17 cellular contexts compared by ENCODE assay signal in the genomic region with DNA sequence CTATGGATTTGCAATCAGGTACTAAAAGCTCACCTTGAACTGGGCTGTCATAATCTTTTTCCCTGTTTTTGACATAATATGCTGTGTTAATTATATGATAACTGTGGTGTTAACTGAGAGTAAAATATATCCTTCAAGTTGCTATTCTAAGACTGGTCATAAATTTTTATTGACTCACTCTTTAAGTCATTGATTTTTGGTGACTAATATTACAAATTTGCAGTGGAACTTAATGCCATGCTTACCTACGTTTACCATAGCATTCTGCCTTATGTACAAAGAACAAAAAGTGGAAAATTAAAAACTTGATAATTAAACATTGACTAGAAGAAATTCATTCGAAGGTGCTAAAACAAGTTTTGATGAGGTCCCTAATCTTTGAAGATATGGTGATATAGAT.
A peak's percentile ranks its signal among the peaks of the same experiment; 100 is the strongest.
DNase-seq lines count a peak whose midpoint lies in the region; ATAC-seq, FAIRE-seq and TF ChIP-seq lines count a peak whose summit lies in the region.
"Had no signal": no experiment of that assay in that cellular context is flagged by ENCODE, and none has a peak within 500 bp of the region (broad histone marks: within the 10 kb centered on the region; RNA-seq: fewer than 3 reads in every experiment).

No MANE protein-coding gene starts in this region.

- POLR2A ChIA-PET in A549 (lab: Yijun Ruan, JAX) = no interaction called here

- H4K20me1 ChIP-seq in hepatocyte (ENCODE audit: insufficient read depth, poor library complexity, severe bottlenecking) = no peaks in the 10 kb centered on the region
- H4K20me1 ChIP-seq: BLaER1 treated with 17β-estradiol and CSF1 and Interleukin-3, amounts not matched to agents 10 nM and 100 nM had no signal

- H3K9me3 ChIP-seq in A549 (0 out of 3 replicates have a peak, but pooled peaks cover 3% of the 10 kb centered on the region), hepatocyte (ENCODE audit: low read depth) (no peaks in the 10 kb centered on the region)
- H3K9me3 ChIP-seq: BLaER1 treated with 17β-estradiol and CSF1 and Interleukin-3, amounts not matched to agents 10 nM and 100 nM; HAP-1 had no signal

- TF ChIP-seq CTCF in A549 (IDR thresholded peaks at IDR 0.05) = no peak
- no peak for TF ChIP-seq CTCF in hepatocyte (IDR thresholded peaks at IDR 0.05; ENCODE audit: poor library complexity)
- no peak for TF ChIP-seq CTCF in dorsolateral prefrontal cortex (IDR thresholded peaks at IDR 0.05 in 54 of 56, conservative IDR thresholded peaks at IDR 0.05 in 2 of 56; ENCODE audit: low read depth in 1 of 56, partially characterized antibody in 56 of 56)

- DNase-seq in A549 (ENCODE audit: low read depth in 1 of 2, low spot score in 1 of 2) (no peak), H54 (ENCODE audit: insufficient read length, low spot score) (no peak), RCC 7860 (ENCODE audit: low spot score) (no peak), hepatocyte (ENCODE audit: low spot score) (no peak), NCI-H774 (lab: John Stamatoyannopoulos, UW) (no peak), dorsolateral prefrontal cortex (no peak)
- DNase-seq: 8988T; ACHN; CD4-positive, CD25-positive, alpha-beta regulatory T cell; DND-41; GF-D8 had no signal

- H3K4me1 ChIP-seq in A549 (peaks cover 31% of the 10 kb centered on the region), hepatocyte (ENCODE audit: insufficient read depth) (no peaks in the 10 kb centered on the region)
- H3K4me1 ChIP-seq: BLaER1 treated with 17β-estradiol and CSF1 and Interleukin-3, amounts not matched to agents 10 nM and 100 nM; HAP-1 had no signal

- H3K36me3 ChIP-seq in hepatocyte (replicated peaks; ENCODE audit: insufficient read depth, low read depth) = no peaks in the 10 kb centered on the region
- H3K36me3 ChIP-seq: BLaER1 treated with 17β-estradiol and CSF1 and Interleukin-3, amounts not matched to agents 10 nM and 100 nM; HAP-1 had no signal

- intact Hi-C loops in dorsolateral prefrontal cortex (cut with DNase I) = no loop called here

- H3K9me2 ChIP-seq in hepatocyte (replicated peaks; ENCODE audit: insufficient read depth) = no peaks in the 10 kb centered on the region

- no peaks in the 10 kb centered on the region for H3K27me3 ChIP-seq in hepatocyte
- H3K27me3 ChIP-seq in dorsolateral prefrontal cortex = no peaks in the 10 kb centered on the region
- H3K27me3 ChIP-seq: BLaER1 treated with 17β-estradiol and CSF1 and Interleukin-3, amounts not matched to agents 10 nM and 100 nM had no signal

- H3K4me3 ChIP-seq in A549 = no peak overlapping the region
- H3K4me3 ChIP-seq in hepatocyte = no peak overlapping the region
- H3K4me3 ChIP-seq in dorsolateral prefrontal cortex = no peak overlapping the region
- H3K4me3 ChIP-seq: BLaER1 treated with 17β-estradiol and CSF1 and Interleukin-3, amounts not matched to agents 10 nM and 100 nM; GM23338; HAP-1 had no signal

- peak overlapping the region in 1 of 2 experiments; percentile 69; a peak in 4 of 6 replicates for H3K27ac ChIP-seq in A549
- H3K27ac ChIP-seq in hepatocyte = peak overlapping the region; percentile 14
- H3K27ac ChIP-seq in dorsolateral prefrontal cortex = no peak overlapping the region
- H3K27ac ChIP-seq: BLaER1 treated with 17β-estradiol and CSF1 and Interleukin-3, amounts not matched to agents 10 nM and 100 nM had no signal

- CTCF ChIA-PET in A549 (lab: Yijun Ruan, JAX) = no interaction called here

- H3K79me2 ChIP-seq in hepatocyte = no peaks in the 10 kb centered on the region

- TF ChIP-seq EP300 in A549 (IDR thresholded peaks at IDR 0.05) = no peak

- ATAC-seq in A549 (no peak), GM18868 (IDR thresholded peaks at IDR 0.05; ENCODE audit: unreplicated experiment) (no peak)
- ATAC-seq: GM23338, HepG2 had no signal

- TF ChIP-seq POLR2A in A549 (IDR thresholded peaks at IDR 0.05; ENCODE audit: low read length) = no peak
- no peak for TF ChIP-seq POLR2A in H54 (IDR thresholded peaks at IDR 0.05; ENCODE audit: low read depth, low read length)

- no peak for TF ChIP-seq RAD21 in A549 (conservative IDR thresholded peaks at IDR 0.05 in 1 of 2, IDR thresholded peaks at IDR 0.05 in 1 of 2)

- 23% methylated on average over 2 of the region's 2 CpGs for WGBS in A549 (ENCODE audit: missing lambda C conversion rate)
- WGBS in hepatocyte (ENCODE audit: low lambda C conversion rate, missing lambda C conversion rate) = 58% methylated on average over 2 of the region's 2 CpGs

- FAIRE-seq in A549 (lab: Jason Lieb, UNC) (no peak), H54 (lab: Jason Lieb, UNC) (peak; percentile 58), RCC 7860 (lab: Jason Lieb, UNC) (peak; percentile 35)
- FAIRE-seq: HepG2, HTR-8/SVneo had no signal

- H3K4me2 ChIP-seq in A549 = 0 out of 3 replicates have a peak overlapping the region, but pooled peaks have one; percentile 8
- no peak overlapping the region for H3K4me2 ChIP-seq in hepatocyte
- H3K4me2 ChIP-seq: BLaER1 treated with 17β-estradiol and CSF1 and Interleukin-3, amounts not matched to agents 10 nM and 100 nM; GM23338 had no signal

- no peak overlapping the region for H2AFZ ChIP-seq in hepatocyte
- H2AFZ ChIP-seq: GM23338 had no signal

TF ChIP-seq in A549, 52 proteins besides CTCF, POLR2A, EP300 and RAD21:
- no peak for TF ChIP-seq ZNF302 (CRISPR knock-in tag; IDR thresholded peaks at IDR 0.05)
- TF ChIP-seq MYC (IDR thresholded peaks at IDR 0.05; ENCODE audit: borderline replicate concordance, low read length) = no peak
- no peak for TF ChIP-seq BHLHE40 (IDR thresholded peaks at IDR 0.05; ENCODE audit: low read depth, low read length)
- no peak for TF ChIP-seq CHD2 (IDR thresholded peaks at IDR 0.05; ENCODE audit: low read length, partially characterized antibody)
- no peak for TF ChIP-seq ESRRA (IDR thresholded peaks at IDR 0.05; ENCODE audit: borderline replicate concordance, low read length)
- no peak for TF ChIP-seq JUNB (IDR thresholded peaks at IDR 0.05)
- TF ChIP-seq NPAS2 (CRISPR knock-in tag; IDR thresholded peaks at IDR 0.05; ENCODE audit: borderline replicate concordance) = no peak
- no peak for TF ChIP-seq HDAC2 (IDR thresholded peaks at IDR 0.05)
- TF ChIP-seq, protein P1, sequence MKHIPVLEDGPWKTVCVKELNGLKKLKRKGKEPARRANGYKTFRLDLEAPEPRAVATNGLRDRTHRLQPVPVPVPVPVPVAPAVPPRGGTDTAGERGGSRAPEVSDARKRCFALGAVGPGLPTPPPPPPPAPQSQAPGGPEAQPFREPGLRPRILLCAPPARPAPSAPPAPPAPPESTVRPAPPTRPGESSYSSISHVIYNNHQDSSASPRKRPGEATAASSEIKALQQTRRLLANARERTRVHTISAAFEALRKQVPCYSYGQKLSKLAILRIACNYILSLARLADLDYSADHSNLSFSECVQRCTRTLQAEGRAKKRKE (CRISPR knock-in tag; IDR thresholded peaks at IDR 0.05; ENCODE audit: low read depth) = no peak
- TF ChIP-seq NFE2L2 (conservative IDR thresholded peaks at IDR 0.05; ENCODE audit: low read length) = no peak
- no peak for TF ChIP-seq HOXA7 (CRISPR knock-in tag; IDR thresholded peaks at IDR 0.05)
- TF ChIP-seq ZFP36 (IDR thresholded peaks at IDR 0.05; ENCODE audit: borderline replicate concordance, partially characterized antibody) = no peak
- TF ChIP-seq, protein P2, sequence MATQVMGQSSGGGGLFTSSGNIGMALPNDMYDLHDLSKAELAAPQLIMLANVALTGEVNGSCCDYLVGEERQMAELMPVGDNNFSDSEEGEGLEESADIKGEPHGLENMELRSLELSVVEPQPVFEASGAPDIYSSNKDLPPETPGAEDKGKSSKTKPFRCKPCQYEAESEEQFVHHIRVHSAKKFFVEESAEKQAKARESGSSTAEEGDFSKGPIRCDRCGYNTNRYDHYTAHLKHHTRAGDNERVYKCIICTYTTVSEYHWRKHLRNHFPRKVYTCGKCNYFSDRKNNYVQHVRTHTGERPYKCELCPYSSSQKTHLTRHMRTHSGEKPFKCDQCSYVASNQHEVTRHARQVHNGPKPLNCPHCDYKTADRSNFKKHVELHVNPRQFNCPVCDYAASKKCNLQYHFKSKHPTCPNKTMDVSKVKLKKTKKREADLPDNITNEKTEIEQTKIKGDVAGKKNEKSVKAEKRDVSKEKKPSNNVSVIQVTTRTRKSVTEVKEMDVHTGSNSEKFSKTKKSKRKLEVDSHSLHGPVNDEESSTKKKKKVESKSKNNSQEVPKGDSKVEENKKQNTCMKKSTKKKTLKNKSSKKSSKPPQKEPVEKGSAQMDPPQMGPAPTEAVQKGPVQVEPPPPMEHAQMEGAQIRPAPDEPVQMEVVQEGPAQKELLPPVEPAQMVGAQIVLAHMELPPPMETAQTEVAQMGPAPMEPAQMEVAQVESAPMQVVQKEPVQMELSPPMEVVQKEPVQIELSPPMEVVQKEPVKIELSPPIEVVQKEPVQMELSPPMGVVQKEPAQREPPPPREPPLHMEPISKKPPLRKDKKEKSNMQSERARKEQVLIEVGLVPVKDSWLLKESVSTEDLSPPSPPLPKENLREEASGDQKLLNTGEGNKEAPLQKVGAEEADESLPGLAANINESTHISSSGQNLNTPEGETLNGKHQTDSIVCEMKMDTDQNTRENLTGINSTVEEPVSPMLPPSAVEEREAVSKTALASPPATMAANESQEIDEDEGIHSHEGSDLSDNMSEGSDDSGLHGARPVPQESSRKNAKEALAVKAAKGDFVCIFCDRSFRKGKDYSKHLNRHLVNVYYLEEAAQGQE (IDR thresholded peaks at IDR 0.05) = no peak
- TF ChIP-seq, protein P3, sequence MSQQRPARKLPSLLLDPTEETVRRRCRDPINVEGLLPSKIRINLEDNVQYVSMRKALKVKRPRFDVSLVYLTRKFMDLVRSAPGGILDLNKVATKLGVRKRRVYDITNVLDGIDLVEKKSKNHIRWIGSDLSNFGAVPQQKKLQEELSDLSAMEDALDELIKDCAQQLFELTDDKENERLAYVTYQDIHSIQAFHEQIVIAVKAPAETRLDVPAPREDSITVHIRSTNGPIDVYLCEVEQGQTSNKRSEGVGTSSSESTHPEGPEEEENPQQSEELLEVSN (IDR thresholded peaks at IDR 0.05; ENCODE audit: borderline replicate concordance, low read depth) = no peak
- TF ChIP-seq MAFK (IDR thresholded peaks at IDR 0.05; ENCODE audit: partially characterized antibody) = no peak
- TF ChIP-seq, protein P4, sequence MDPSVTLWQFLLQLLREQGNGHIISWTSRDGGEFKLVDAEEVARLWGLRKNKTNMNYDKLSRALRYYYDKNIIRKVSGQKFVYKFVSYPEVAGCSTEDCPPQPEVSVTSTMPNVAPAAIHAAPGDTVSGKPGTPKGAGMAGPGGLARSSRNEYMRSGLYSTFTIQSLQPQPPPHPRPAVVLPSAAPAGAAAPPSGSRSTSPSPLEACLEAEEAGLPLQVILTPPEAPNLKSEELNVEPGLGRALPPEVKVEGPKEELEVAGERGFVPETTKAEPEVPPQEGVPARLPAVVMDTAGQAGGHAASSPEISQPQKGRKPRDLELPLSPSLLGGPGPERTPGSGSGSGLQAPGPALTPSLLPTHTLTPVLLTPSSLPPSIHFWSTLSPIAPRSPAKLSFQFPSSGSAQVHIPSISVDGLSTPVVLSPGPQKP (IDR thresholded peaks at IDR 0.05; ENCODE audit: low read depth, low read length) = no peak
- no peak for TF ChIP-seq NR3C1 (IDR thresholded peaks at IDR 0.05)
